Comparison of ENCODE assay signal across 11 cellular contexts in the genomic region with DNA sequence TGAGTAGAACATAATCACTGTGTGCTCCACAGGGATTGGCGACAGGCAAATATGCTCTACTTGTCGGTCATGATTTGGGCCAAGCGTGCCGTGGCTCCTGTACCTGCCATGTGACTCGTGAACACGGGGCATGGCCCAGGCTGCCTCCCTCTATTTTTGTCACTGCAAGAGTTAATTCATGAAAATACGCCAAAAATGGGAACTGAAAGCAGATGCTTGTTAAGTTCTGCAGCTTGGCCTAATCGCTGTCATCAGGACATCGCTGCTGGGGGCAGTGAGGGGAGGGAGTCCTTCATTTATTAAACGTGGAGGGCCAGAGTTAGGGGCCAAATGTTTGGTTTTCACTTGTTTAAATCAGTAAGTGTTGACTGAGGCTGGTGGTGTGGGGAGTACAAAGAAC.
A peak's percentile ranks its signal among the peaks of the same experiment; 100 is the strongest.
DNase-seq lines count a peak whose midpoint lies in the region; ATAC-seq and TF ChIP-seq lines count a peak whose summit lies in the region.
"Had no signal": no experiment of that assay in that cellular context is flagged by ENCODE, and none has a peak within 500 bp of the region (broad histone marks: within the 10 kb centered on the region; RNA-seq: fewer than 3 reads in every experiment).

No MANE protein-coding gene starts in this region.

- no peak overlapping the region for H3K27ac ChIP-seq in ovary
- no peak overlapping the region for H3K27ac ChIP-seq in dorsolateral prefrontal cortex
- H3K27ac ChIP-seq: thyroid gland had no signal

- H3K27me3 ChIP-seq in ovary (no peaks in the 10 kb centered on the region), dorsolateral prefrontal cortex (no peaks in the 10 kb centered on the region)
- H3K27me3 ChIP-seq: thyroid gland had no signal

- H3K4me1 Mint-ChIP-seq in nephron, result peaks cover 92% of the 10 kb centered on the region

- 71 to 79% (median 77%) methylated on average over 10 of the region's 10 CpGs for WGBS in ovary, 3 donors

- no peaks in the 10 kb centered on the region for H3K9me3 Mint-ChIP-seq in nephron

- no peak for TF ChIP-seq EP300 in ovary (IDR thresholded peaks at IDR 0.05)

- ATAC-seq in GM18870 (IDR thresholded peaks at IDR 0.05; ENCODE audit: unreplicated experiment), result peak; percentile 47
- ATAC-seq in GM21723 (IDR thresholded peaks at IDR 0.05; ENCODE audit: unreplicated experiment), result peak; percentile 58
- ATAC-seq in HG03558 (IDR thresholded peaks at IDR 0.05; ENCODE audit: extremely low read depth, unreplicated experiment), result peak; percentile 32
- ATAC-seq: left cardiac atrium had no signal

- no peak for DNase-seq in ovary
- no peak for DNase-seq in activated CD4-positive, alpha-beta T cell treated with anti-CD3 and anti-CD28 coated beads for 48 hours
- no peak for DNase-seq in dorsolateral prefrontal cortex
- no peak for DNase-seq in NCI-H69 (lab: John Stamatoyannopoulos, UW)
- DNase-seq: left cardiac atrium, thyroid gland had no signal

- no peak for TF ChIP-seq POLR2A in ovary (IDR thresholded peaks at IDR 0.05)

- no peak overlapping the region for H3K4me3 ChIP-seq in ovary
- no peak overlapping the region for H3K4me3 ChIP-seq in dorsolateral prefrontal cortex
- H3K4me3 ChIP-seq: skin epidermis, thyroid gland had no signal

- no peaks in the 10 kb centered on the region for H3K36me3 Mint-ChIP-seq in nephron (ENCODE audit: low read depth)

- intact Hi-C loops in ovary (cut with DNase I) (loop anchor here in 2 of 4 donors (10.0 kb wide), 2 partner anchors 103 to 143 kb away; no protein-coding TSS in a partner anchor), dorsolateral prefrontal cortex (cut with DNase I) (no loop called here)

- H3K36me3 ChIP-seq in ovary, result no peaks in the 10 kb centered on the region
- H3K36me3 ChIP-seq: thyroid gland had no signal

- TF ChIP-seq CTCF in nephron (IDR thresholded peaks at IDR 0.05; ENCODE audit: unreplicated experiment in 3 of 3) (no peak), ovary (IDR thresholded peaks at IDR 0.05) (no peak), dorsolateral prefrontal cortex (IDR thresholded peaks at IDR 0.05 in 54 of 56, conservative IDR thresholded peaks at IDR 0.05 in 2 of 56; ENCODE audit: low read depth in 1 of 56, partially characterized antibody in 56 of 56) (no peak)

- H3K9me3 ChIP-seq in ovary, result no peaks in the 10 kb centered on the region
- H3K9me3 ChIP-seq: thyroid gland had no signal

- H3K4me1 ChIP-seq in ovary (ENCODE audit: insufficient read depth), result peaks cover 15% of the 10 kb centered on the region

- no peaks in the 10 kb centered on the region for H3K27me3 Mint-ChIP-seq in nephron (ENCODE audit: low read depth)

- peak overlapping the region; percentile 3 to 21 (median 17) for H3K27ac Mint-ChIP-seq in nephron

- H3K4me3 Mint-ChIP-seq in nephron, result no peak overlapping the region
